29 cellular contexts compared by ENCODE assay signal in the genomic region with DNA sequence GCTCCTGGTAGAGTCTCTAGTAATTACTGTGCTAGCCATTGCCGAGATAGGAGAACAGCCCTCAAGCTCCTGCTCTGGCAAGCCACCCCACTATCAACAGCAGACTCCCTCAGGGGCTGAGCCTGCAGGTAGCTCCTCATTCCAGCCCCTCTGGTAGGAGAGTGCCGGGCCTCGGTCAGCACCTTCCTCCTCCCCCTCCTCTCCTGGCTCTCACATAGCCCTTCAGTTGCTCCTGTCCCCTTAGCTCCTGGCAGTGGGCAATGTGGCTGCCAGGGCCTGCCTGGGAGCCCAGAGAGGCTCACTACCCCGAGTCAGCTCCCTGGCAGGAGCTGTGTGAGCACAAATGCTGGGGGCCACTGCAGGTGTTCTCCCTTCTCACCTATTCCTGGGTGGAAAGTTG. TPM values are rescaled to one million over a fixed set of nuclear protein-coding genes. Genes with fewer than 3 reads are reported as not detected.
A peak's percentile ranks its signal among the peaks of the same experiment; 100 is the strongest.
DNase-seq lines count a peak whose midpoint lies in the region; ATAC-seq, FAIRE-seq and TF ChIP-seq lines count a peak whose summit lies in the region.
"Had no signal": no experiment of that assay in that cellular context is flagged by ENCODE, and none has a peak within 500 bp of the region (broad histone marks: within the 10 kb centered on the region; RNA-seq: fewer than 3 reads in every experiment).

No MANE protein-coding gene starts in this region.

- intact Hi-C loops in lower lobe of right lung (cut with DNase I), result no loop called here
- intact Hi-C loops in spleen (cut with DNase I; ENCODE audit: low total_unique reads), result no loop called here

- no peak for TF ChIP-seq CTCF in H1 (IDR thresholded peaks at IDR 0.05; ENCODE audit: control extremely low read depth in 1 of 3, insufficient read depth in 1 of 3, low read depth in 1 of 3, low read length in 3 of 3)
- TF ChIP-seq CTCF in lower lobe of right lung (IDR thresholded peaks at IDR 0.05), result no peak
- TF ChIP-seq CTCF in spleen (IDR thresholded peaks at IDR 0.05 in 8 of 11, conservative IDR thresholded peaks at IDR 0.05 in 3 of 11), result no peak
- TF ChIP-seq CTCF in endodermal cell (conservative IDR thresholded peaks at IDR 0.05), result no peak

- no peaks in the 10 kb centered on the region for H3K36me3 Mint-ChIP-seq in endodermal cell (ENCODE audit: low read depth)
- H3K36me3 Mint-ChIP-seq: CD14-positive monocyte; CD4-positive, alpha-beta memory T cell; CD4-positive, CD25-positive, alpha-beta regulatory T cell; CD8-positive, alpha-beta memory T cell had no signal

- WGBS in H1 (ENCODE audit: extremely low coverage in 1 of 2, insufficient coverage in 1 of 2, insufficient read length in 1 of 2, insufficient replicate concordance in 2 of 2, low coverage in 1 of 2, low lambda C conversion rate in 2 of 2, missing lambda C conversion rate in 1 of 2), 2 experiments, result 83% methylated on average over 4 of the region's 4 CpGs; no CpG with 5 or more reads in 1 of the 2 experiments
- WGBS in spleen, 5 donors, result 56 to 82% (median 75%) methylated on average over 3 to 4 of the region's 4 CpGs
- 71 to 83% methylated on average over 1 to 4 of the region's 4 CpGs for WGBS in endodermal cell (ENCODE audit: insufficient coverage in 1 of 2, insufficient read length in 1 of 2), 2 experiments

- POLR2A ChIA-PET in H1 (lab: Charles Lee; ENCODE audit: partially characterized antibody), result interaction anchor here (0.6 to 2.8 kb wide), 4 partner anchors 11 to 35 kb away, joined by 3 to 7 read pairs (median 5); no protein-coding TSS in a partner anchor

- H2BK12ac ChIP-seq in H1 (ENCODE audit: low read depth, low read length), result no peak overlapping the region

- no peak overlapping the region for H4K5ac ChIP-seq in H1 (ENCODE audit: insufficient read length, low read depth, low read length)

- H3K4me1 Mint-ChIP-seq in endodermal cell, result peaks cover 16% of the 10 kb centered on the region
- H3K4me1 Mint-ChIP-seq: CD14-positive monocyte; CD4-positive, alpha-beta memory T cell; CD8-positive, alpha-beta memory T cell had no signal

- H3K27ac ChIP-seq in H1 (ENCODE audit: low read depth, low read length), result no peak overlapping the region
- no peak overlapping the region for H3K27ac ChIP-seq in lower lobe of right lung
- no peak overlapping the region for H3K27ac ChIP-seq in spleen
- H3K27ac ChIP-seq in endodermal cell (ENCODE audit: low read depth, low read length), result no peak overlapping the region
- H3K27ac ChIP-seq: BLaER1 had no signal

- no peak overlapping the region for H4K8ac ChIP-seq in H1 (ENCODE audit: extremely low read depth, insufficient read depth, low read length)

- no peak overlapping the region for H2BK15ac ChIP-seq in H1 (ENCODE audit: low read length)

- no peak overlapping the region for H2AFZ ChIP-seq in H1 (ENCODE audit: low read length)

- H3K79me2 ChIP-seq in H1 (ENCODE audit: control insufficient read depth in 1 of 2, insufficient read depth in 2 of 2, low read length in 2 of 2), result no peaks in the 10 kb centered on the region

- no peak overlapping the region for H3K56ac ChIP-seq in H1 (replicated peaks; ENCODE audit: insufficient read length, low read depth, low read length)

- CTCF ChIA-PET in H1 (lab: Charles Lee; ENCODE audit: partially characterized antibody), result interaction anchor here (0.9 to 5.6 kb wide), 11 partner anchors 9 to 101 kb away, joined by 3 to 36 read pairs (median 6); no protein-coding TSS in a partner anchor

- no peak overlapping the region for H3K18ac ChIP-seq in H1 (ENCODE audit: extremely low read depth, low read length)

- TF ChIP-seq POLR2A in H1 (IDR thresholded peaks at IDR 0.05; ENCODE audit: control extremely low read depth in 1 of 2, low read depth in 2 of 2, low read length in 2 of 2), result no peak
- TF ChIP-seq POLR2A in spleen (IDR thresholded peaks at IDR 0.05), result no peak

- H3K14ac ChIP-seq in H1 (ENCODE audit: insufficient read length), result no peak overlapping the region

- H3K4me3 Mint-ChIP-seq in endodermal cell, result no peak overlapping the region
- H3K4me3 Mint-ChIP-seq: CD14-positive monocyte; CD4-positive, alpha-beta memory T cell; CD4-positive, CD25-positive, alpha-beta regulatory T cell; CD8-positive, alpha-beta memory T cell had no signal

- no peak overlapping the region for H3K4ac ChIP-seq in H1 (replicated peaks; ENCODE audit: insufficient read length, low read depth, low read length)

- H3K27me3 Mint-ChIP-seq in endodermal cell (ENCODE audit: insufficient read depth), result peaks cover 10% of the 10 kb centered on the region

- ATAC-seq in lower lobe of right lung, result no peak
- no peak for ATAC-seq in HG02588 (IDR thresholded peaks at IDR 0.05; ENCODE audit: unreplicated experiment)
- ATAC-seq: GM12878 had no signal

- no peaks in the 10 kb centered on the region for H3K79me1 ChIP-seq in H1 (ENCODE audit: low read depth, low read length)

- no peaks in the 10 kb centered on the region for H4K20me1 ChIP-seq in H1 (replicated peaks in 1 of 2; ENCODE audit: control insufficient read depth in 1 of 2, insufficient read depth in 2 of 2, low read length in 2 of 2)
- H4K20me1 ChIP-seq: BLaER1 had no signal

- H2AK5ac ChIP-seq in H1 (ENCODE audit: low read depth, low read length), result no peak overlapping the region

- H3K23me2 ChIP-seq in H1 (ENCODE audit: low read depth, low read length), result no peaks in the 10 kb centered on the region

- H3K27ac Mint-ChIP-seq in endodermal cell, result no peak overlapping the region
- H3K27ac Mint-ChIP-seq: CD4-positive, alpha-beta memory T cell; CD4-positive, CD25-positive, alpha-beta regulatory T cell had no signal

- H3K9me3 ChIP-seq in H1 (ENCODE audit: insufficient read depth in 2 of 2, low read depth in 1 of 2, low read length in 1 of 2) (no peaks in the 10 kb centered on the region), lower lobe of right lung (no peaks in the 10 kb centered on the region), spleen (no peaks in the 10 kb centered on the region), endodermal cell (ENCODE audit: control insufficient read depth, low read length) (no peaks in the 10 kb centered on the region)
- H3K9me3 ChIP-seq: BE2C, BLaER1 had no signal

- H3K27me3 ChIP-seq in H1 (replicated peaks in 1 of 4; ENCODE audit: control insufficient read depth in 3 of 4, extremely low read depth in 1 of 4, insufficient read depth in 3 of 4, low read length in 3 of 4) (no peaks in the 10 kb centered on the region), lower lobe of right lung (ENCODE audit: low read depth) (peaks cover 4% of the 10 kb centered on the region), spleen (replicated peaks in 1 of 7) (peaks cover 0 to 43% (median 0%) of the 10 kb centered on the region in 7 donors), endodermal cell (ENCODE audit: control insufficient read depth, insufficient read depth, low read length, poor library complexity, severe bottlenecking) (no peaks in the 10 kb centered on the region)
- H3K27me3 ChIP-seq: BE2C, BLaER1 had no signal

- no peak for FAIRE-seq in H1 (lab: Jason Lieb, UNC)
- FAIRE-seq: A204.1, GM12878, GM12892, GM18507 had no signal

- TF ChIP-seq EP300 in H1 (IDR thresholded peaks at IDR 0.05; ENCODE audit: borderline replicate concordance in 1 of 2, low read depth in 2 of 2, low read length in 2 of 2), result no peak

- no peak overlapping the region for H2BK20ac ChIP-seq in H1 (ENCODE audit: low read length)

- H3K4me1 ChIP-seq in H1 (replicated peaks in 1 of 4; ENCODE audit: control insufficient read depth in 3 of 4, insufficient read depth in 4 of 4, low read length in 3 of 4) (no peaks in the 10 kb centered on the region; a peak in 1 of 7 replicates), lower lobe of right lung (no peaks in the 10 kb centered on the region), spleen (no peaks in the 10 kb centered on the region), endodermal cell (ENCODE audit: control insufficient read depth, insufficient read depth, low read length) (peaks cover 10% of the 10 kb centered on the region)
- H3K4me1 ChIP-seq: BE2C had no signal

- H4K91ac ChIP-seq in H1 (replicated peaks; ENCODE audit: insufficient read length, low read length), result no peak overlapping the region

- no peak overlapping the region for H2BK120ac ChIP-seq in H1 (replicated peaks; ENCODE audit: low read depth, low read length)

- H3K4me3 ChIP-seq in H1 (ENCODE audit: extremely low read depth in 1 of 4, insufficient read depth in 2 of 4, low read depth in 3 of 4, low read length in 4 of 4) (no peak overlapping the region), lower lobe of right lung (no peak overlapping the region), spleen (no peak overlapping the region), endodermal cell (ENCODE audit: low read length) (no peak overlapping the region)
- H3K4me3 ChIP-seq: BLaER1, GM12878 had no signal

- no peak overlapping the region for H3K9ac ChIP-seq in H1 (replicated peaks in 1 of 4; ENCODE audit: extremely low read depth in 1 of 4, low read depth in 3 of 4, low read length in 3 of 4)
- H3K9ac ChIP-seq in endodermal cell (ENCODE audit: extremely low read depth, low read length, poor library complexity, severe bottlenecking), result no peak overlapping the region
- H3K9ac ChIP-seq: BLaER1 had no signal

- TF ChIP-seq RAD21 in H1 (IDR thresholded peaks at IDR 0.05 in 1 of 2, conservative IDR thresholded peaks at IDR 0.05 in 1 of 2; ENCODE audit: low read depth in 2 of 2, low read length in 2 of 2), result no peak

- no peak for DNase-seq in H1 (ENCODE audit: low read depth in 1 of 2, low spot score in 2 of 2)
- DNase-seq in lower lobe of right lung, result peak; percentile 14
- DNase-seq in spleen, result peak; percentile 20
- DNase-seq in SW480 (ENCODE audit: low spot score), result no peak
- DNase-seq in NCI-H146 (lab: John Stamatoyannopoulos, UW), result no peak
- no peak for DNase-seq in endodermal cell
- DNase-seq: 8988T; ACHN; BE2C; CD4-positive, alpha-beta memory T cell; CD4-positive, CD25-positive, alpha-beta regulatory T cell; CD8-positive, alpha-beta memory T cell; COR-L47; DMS 273 treated with DMSO at 0.1 percent for 48 hours; DMS153; DMS53; DMS79; DND-41; EL; GDM1 had no signal

- no peak overlapping the region for H3K23ac ChIP-seq in H1 (ENCODE audit: insufficient read length)

- H2BK5ac ChIP-seq in H1 (ENCODE audit: low read depth, low read length), result 0 out of 2 replicates have a peak overlapping the region, but pooled peaks have one; percentile 2

- H3K36me3 ChIP-seq in H1 (ENCODE audit: control insufficient read depth in 2 of 4, insufficient read depth in 4 of 4, low read length in 3 of 4), result no peaks in the 10 kb centered on the region
- no peaks in the 10 kb centered on the region for H3K36me3 ChIP-seq in lower lobe of right lung
- no peaks in the 10 kb centered on the region for H3K36me3 ChIP-seq in spleen
- H3K36me3 ChIP-seq in endodermal cell (ENCODE audit: control insufficient read depth, insufficient read depth, low read length), result no peaks in the 10 kb centered on the region
- H3K36me3 ChIP-seq: BE2C, BLaER1 had no signal

- no peak overlapping the region for H3K4me2 ChIP-seq in H1 (ENCODE audit: insufficient read depth in 1 of 2, low read depth in 2 of 2, low read length in 2 of 2)
- H3K4me2 ChIP-seq: BLaER1 had no signal

- H3K9me3 Mint-ChIP-seq in endodermal cell, result no peaks in the 10 kb centered on the region
- H3K9me3 Mint-ChIP-seq: CD8-positive, alpha-beta memory T cell had no signal

RNA-seq across cellular contexts. Expression of a gene that starts 52.0 kb away (rescaled TPM):
- total RNA-seq in H1 (2021; fragmentation: NEBNext Ultra II Directional; extraction: Animal tissue kit (Norgen Biotek cat#: 25700)), result 3.1 and 3.6 TPM in 2 replicates
- 1.2 and 2.2 TPM in 2 replicates for polyA plus RNA-seq in H1 (2011; rRNA removed)
- polyA plus RNA-seq in H1 (2011; cell fraction: cytosol; rRNA removed), result 2.0 TPM
- polyA plus RNA-seq in H1 (2011; cell fraction: nucleus; rRNA removed), result 6.2 TPM
- 1.1 to 3.1 TPM (median 2.0 TPM) in 4 replicates for polyA plus RNA-seq in H1 (2012, experiment 1 of 2)
- 5.0 TPM for polyA plus RNA-seq in H1 (2012, experiment 2 of 2)
- 2.8 TPM for polyA plus RNA-seq in H1 (2013, experiment 1 of 2)
- polyA plus RNA-seq in H1 (2013, experiment 2 of 2), result 2.0 TPM
- polyA minus RNA-seq in H1 (2011; rRNA and poly(A)+ RNA removed), result 1.9 and 3.2 TPM in 2 replicates
- 1.9 TPM for polyA minus RNA-seq in H1 (2011; cell fraction: cytosol; rRNA and poly(A)+ RNA removed)
- polyA minus RNA-seq in H1 (2011; cell fraction: nucleus; rRNA and poly(A)+ RNA removed), result 4.0 TPM
- 10.7 TPM for total RNA-seq in lower lobe of right lung
- 1 to 10 TPM in 4 of 7 donors, under 1 TPM in 2, not detected in 1; 0.20 to 1.6 (median 1.3) TPM for total RNA-seq in spleen
- polyA plus RNA-seq in spleen, result under 1 TPM; 0.29 to 0.52 (median 0.45) TPM
- total RNA-seq in endodermal cell, result 1 to 10 TPM; 1.5 to 2.7 TPM
- 1.5 TPM for polyA plus RNA-seq in endodermal cell (2013, experiment 1 of 2)
- 0.95 TPM for polyA plus RNA-seq in endodermal cell (2013, experiment 2 of 2)
- total RNA-seq: A673, G401, GM12878 had no signal
- polyA plus RNA-seq: CD14-positive monocyte; CD4-positive, alpha-beta memory T cell; CD8-positive, alpha-beta memory T cell; GM12878 had no signal

Comparison
In these comparisons a context has a peak if more than half of its experiments do, and no peak if none do; other contexts are left out.
1. DNase-seq: peak in lower lobe of right lung (single experiment) and spleen (single experiment); none in H1 (0 of 2), SW480 (single experiment), NCI-H146 (single experiment) and endodermal cell (single experiment).